Comparison of ENCODE assay signal across 1 cellular context in the genomic region with DNA sequence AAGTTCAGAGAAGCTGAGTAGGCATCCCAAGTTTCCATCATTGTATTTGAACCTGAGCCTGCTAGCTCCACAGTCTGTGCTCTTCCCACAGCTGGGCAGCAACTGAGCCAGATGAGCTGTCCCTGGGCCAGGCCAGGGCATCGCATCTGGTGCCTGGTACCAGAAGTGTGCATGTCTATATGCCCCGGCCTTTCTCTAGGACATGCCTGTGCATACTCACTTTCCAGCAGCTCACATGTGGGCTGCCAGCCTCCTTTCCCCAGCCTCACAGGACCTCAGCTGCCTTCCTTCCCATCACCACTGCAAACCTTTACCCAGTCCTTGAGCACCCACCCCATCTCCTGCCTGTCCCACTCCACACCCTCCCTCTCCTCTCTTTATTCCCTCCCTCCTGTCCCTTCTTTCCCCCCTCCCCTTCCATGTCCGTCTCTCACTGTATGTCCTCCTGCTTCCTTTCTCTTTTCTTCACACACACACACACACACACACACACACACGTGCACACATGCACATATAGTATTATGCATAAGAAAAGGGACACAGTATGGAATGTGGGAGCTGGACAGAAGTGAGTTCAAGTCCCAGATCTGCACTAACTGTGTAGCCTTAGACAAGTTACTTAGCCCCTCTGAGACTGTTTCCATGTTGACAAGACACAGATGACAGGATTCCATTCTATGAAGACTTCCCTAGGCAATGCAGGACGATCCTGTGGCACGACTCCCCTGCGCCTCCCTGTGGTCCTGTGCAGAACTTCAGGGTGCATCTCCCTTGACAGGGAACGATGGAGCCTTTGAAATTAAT.
TF ChIP-seq lines count a peak whose summit lies in the region.

No MANE protein-coding gene starts in this region.

TF ChIP-seq in endothelial cell of umbilical vein, 7 proteins besides CTCF, POLR2A, EP300 and RAD21:
- TF ChIP-seq, protein P1, sequence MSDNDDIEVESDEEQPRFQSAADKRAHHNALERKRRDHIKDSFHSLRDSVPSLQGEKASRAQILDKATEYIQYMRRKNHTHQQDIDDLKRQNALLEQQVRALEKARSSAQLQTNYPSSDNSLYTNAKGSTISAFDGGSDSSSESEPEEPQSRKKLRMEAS (IDR thresholded peaks at IDR 0.05; ENCODE audit: insufficient read depth, insufficient read length) = no peak
- TF ChIP-seq FOS (IDR thresholded peaks at IDR 0.05; ENCODE audit: borderline replicate concordance, insufficient read depth, low read length) (no peak), EZH2 (IDR thresholded peaks at IDR 0.05; ENCODE audit: borderline replicate concordance, low read depth, low read length, severe bottlenecking) (no peak), JUN (IDR thresholded peaks at IDR 0.05; ENCODE audit: borderline replicate concordance, insufficient read depth, insufficient read length, low read depth) (no peak), GATA2 (IDR thresholded peaks at IDR 0.05; ENCODE audit: insufficient read depth, insufficient read length, low read depth, low read length) (no peak), POLR2AphosphoS5 (IDR thresholded peaks at IDR 0.05; ENCODE audit: insufficient read depth, low read depth, low read length) (no peak), MYC (IDR thresholded peaks at IDR 0.05; ENCODE audit: low read depth, low read length) (no peak)
